23 cellular contexts compared by ENCODE assay signal in genomic region chr12:106187842-106188241, GRCh38.
"Had no signal": no experiment of that assay in that cellular context is flagged by ENCODE, and none has a peak within 500 bp of the region (broad histone marks: within the 10 kb centered on the region; RNA-seq: fewer than 3 reads in every experiment).

No MANE protein-coding gene starts in this region.

- H3K36me3 Mint-ChIP-seq: mesothelial cell of epicardium; naive B cell; natural killer cell; stimulated activated memory B cell treated with anti-CD40 and anti-IgM and Interleukin-4, amounts not matched to agents 10 μg/mL and 1 μg/mL and 100 μg/mL, for 72 hours; type B pancreatic cell had no signal

- FAIRE-seq: keratinocyte, pancreas had no signal

- H3K4me3 ChIP-seq: left lung, lung, pancreas, psoas muscle, smooth muscle cell, tibial nerve, uterus had no signal

- H3K9me3 ChIP-seq: left lung, pancreas, psoas muscle, tibial nerve, uterus had no signal

- H3K36me3 ChIP-seq: left lung, pancreas, tibial nerve, uterus had no signal

- H3K27me3 Mint-ChIP-seq: stimulated activated memory B cell treated with anti-CD40 and anti-IgM and Interleukin-4, amounts not matched to agents 10 μg/mL and 1 μg/mL and 100 μg/mL, for 72 hours; type B pancreatic cell had no signal

- H3K4me2 ChIP-seq: smooth muscle cell had no signal

- H3K27me3 ChIP-seq: pancreas, tibial nerve, uterus had no signal

- DNase-seq: hippocampal formation; kidney glomerular epithelial cell; left colon; left lung; mesendoderm; naive B cell; natural killer cell; psoas muscle; stimulated activated CD4-positive, alpha-beta T cell treated with anti-CD3 and anti-CD28 coated beads, Interleukin-1b, Interleukin-23, amount 100 ng/mL, for 48 hours; stimulated activated CD4-positive, alpha-beta T cell treated with anti-CD3 and anti-CD28 coated beads, Interleukin-2, amount 100 ng/mL, for 48 hours; stimulated activated CD4-positive, alpha-beta T cell treated with anti-CD3 and anti-CD28 coated beads, Interleukin-4, amount 100 ng/mL, for 4 hours; stimulated activated CD8-positive, alpha-beta memory T cell treated with anti-CD3 and anti-CD28 coated beads, Interleukin-4, amount 100 ng/mL, for 48 hours; stimulated activated naive CD4-positive, alpha-beta T cell treated with Interleukin-2 at 50 U/mL for 16 hours; stimulated activated naive CD8-positive, alpha-beta T cell treated with anti-CD3 and anti-CD28 coated beads, Interleukin-15, amount 100 ng/mL, for 72 hours had no signal

- H3K4me1 Mint-ChIP-seq: mesothelial cell of epicardium; naive B cell; natural killer cell; stimulated activated memory B cell treated with anti-CD40 and anti-IgM and Interleukin-4, amounts not matched to agents 10 μg/mL and 1 μg/mL and 100 μg/mL, for 72 hours; stimulated activated naive CD8-positive, alpha-beta T cell treated with anti-CD3 and anti-CD28 coated beads, Interleukin-15, amount 100 ng/mL, for 72 hours had no signal

- ATAC-seq: left colon; left lung; natural killer cell; psoas muscle; stimulated activated memory B cell treated with anti-CD40 and anti-IgM and Interleukin-4, amounts not matched to agents 10 μg/mL and 1 μg/mL and 100 μg/mL, for 72 hours; stimulated activated naive CD8-positive, alpha-beta T cell treated with anti-CD3 and anti-CD28 coated beads, Interleukin-15, amount 100 ng/mL, for 72 hours had no signal

- H3K27ac ChIP-seq: left lung, pancreas, psoas muscle, tibial nerve had no signal

- H3K4me3 Mint-ChIP-seq: mesothelial cell of epicardium; naive B cell; natural killer cell; stimulated activated memory B cell treated with anti-CD40 and anti-IgM and Interleukin-4, amounts not matched to agents 10 μg/mL and 1 μg/mL and 100 μg/mL, for 72 hours; stimulated activated naive CD8-positive, alpha-beta T cell treated with anti-CD3 and anti-CD28 coated beads, Interleukin-15, amount 100 ng/mL, for 72 hours; type B pancreatic cell had no signal

- H3K27ac Mint-ChIP-seq: mesothelial cell of epicardium; naive B cell; natural killer cell; stimulated activated memory B cell treated with anti-CD40 and anti-IgM and Interleukin-4, amounts not matched to agents 10 μg/mL and 1 μg/mL and 100 μg/mL, for 72 hours; stimulated activated naive CD8-positive, alpha-beta T cell treated with anti-CD3 and anti-CD28 coated beads, Interleukin-15, amount 100 ng/mL, for 72 hours; type B pancreatic cell had no signal

- H3K4me1 ChIP-seq: left lung, pancreas, uterus had no signal

- H3K9me3 Mint-ChIP-seq: mesothelial cell of epicardium; naive B cell; natural killer cell; stimulated activated memory B cell treated with anti-CD40 and anti-IgM and Interleukin-4, amounts not matched to agents 10 μg/mL and 1 μg/mL and 100 μg/mL, for 72 hours; stimulated activated naive CD8-positive, alpha-beta T cell treated with anti-CD3 and anti-CD28 coated beads, Interleukin-15, amount 100 ng/mL, for 72 hours; type B pancreatic cell had no signal
